9 cellular contexts compared by ENCODE assay signal in the genomic region with DNA sequence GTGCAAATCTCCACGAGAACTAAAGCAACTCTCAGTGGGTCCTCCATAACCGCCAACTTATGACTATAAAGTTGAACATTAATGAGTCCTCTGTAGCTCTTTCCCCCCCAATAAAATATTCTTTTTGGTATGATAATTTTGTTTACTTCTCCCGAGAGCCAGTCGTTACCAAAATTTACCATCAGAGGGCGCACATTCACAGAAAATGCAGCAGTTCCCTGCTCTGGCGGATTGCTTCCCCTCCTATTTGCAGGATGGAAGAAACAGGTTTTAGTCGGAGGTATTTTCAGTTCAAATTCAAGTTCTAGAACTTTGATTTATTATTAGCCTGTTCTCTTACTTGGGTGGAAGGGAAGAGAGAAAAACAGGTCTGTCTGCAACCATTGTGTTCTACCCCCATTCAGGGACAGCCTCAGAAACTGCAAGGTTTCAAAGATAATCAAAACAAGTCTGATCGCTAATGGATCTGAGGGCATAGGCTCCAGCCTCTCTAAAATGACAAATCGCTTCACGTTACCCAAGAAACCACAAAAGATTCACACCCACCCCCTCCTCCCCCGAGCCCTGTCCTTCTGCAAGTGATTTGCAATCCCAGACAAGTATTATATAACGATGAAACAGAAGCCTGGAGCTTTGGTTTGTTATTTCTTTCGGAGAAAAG.
DNase-seq lines count a peak whose midpoint lies in the region; ATAC-seq and TF ChIP-seq lines count a peak whose summit lies in the region.
"Had no signal": no experiment of that assay in that cellular context is flagged by ENCODE, and none has a peak within 500 bp of the region (broad histone marks: within the 10 kb centered on the region; RNA-seq: fewer than 3 reads in every experiment).

No MANE protein-coding gene starts in this region.

- H3K4me3 ChIP-seq in endodermal cell (ENCODE audit: low read length) = no peak overlapping the region
- H3K4me3 ChIP-seq in mucosa of descending colon = no peak overlapping the region
- H3K4me3 ChIP-seq in stomach smooth muscle (ENCODE audit: low read length in 2 of 2) = peak overlapping the region in 1 of 2 donors; percentile 56

- no peak overlapping the region for H3K27ac Mint-ChIP-seq in endodermal cell
- H3K27ac Mint-ChIP-seq: activated naive CD4-positive, alpha-beta T cell treated with anti-CD3 and anti-CD28 coated beads, Interleukin-2, amount 50 U/mL, for 72 hours had no signal

- peak overlapping the region; percentile 6 for H3K4me3 Mint-ChIP-seq in endodermal cell

- no peaks in the 10 kb centered on the region for H3K9me3 Mint-ChIP-seq in endodermal cell
- H3K9me3 Mint-ChIP-seq: activated naive CD4-positive, alpha-beta T cell treated with anti-CD3 and anti-CD28 coated beads, Interleukin-2, amount 50 U/mL, for 72 hours had no signal

- peak; percentile 18 for DNase-seq in DMS 273 treated with DMSO at 0.1 percent for 48 hours (lab: John Stamatoyannopoulos, UW)
- peak; percentile 69 for DNase-seq in NCI-H748 (lab: John Stamatoyannopoulos, UW; ENCODE audit: unreplicated experiment)
- DNase-seq in activated CD8-positive, alpha-beta memory T cell treated with anti-CD3 and anti-CD28 coated beads for 24 hours = peak; percentile 79
- DNase-seq in endodermal cell = peak; percentile 83
- peak in 1 of 3 donors; percentile 73 for DNase-seq in mucosa of descending colon
- no peak for DNase-seq in KG1 (lab: John Stamatoyannopoulos, UW)

- peaks cover 33% of the 10 kb centered on the region for H3K27me3 Mint-ChIP-seq in endodermal cell (ENCODE audit: insufficient read depth)

- H3K4me1 Mint-ChIP-seq in endodermal cell = peaks cover 39% of the 10 kb centered on the region

- H3K27me3 ChIP-seq in endodermal cell (ENCODE audit: control insufficient read depth, insufficient read depth, low read length, poor library complexity, severe bottlenecking) (no peaks in the 10 kb centered on the region), stomach smooth muscle (ENCODE audit: control insufficient read depth in 1 of 2, insufficient read depth in 2 of 2, low read length in 2 of 2) (peaks cover 0 to 14% of the 10 kb centered on the region in 2 donors)

- H3K27ac ChIP-seq in endodermal cell (ENCODE audit: low read depth, low read length) (peak overlapping the region; percentile 32), stomach smooth muscle (ENCODE audit: low read length) (peak overlapping the region; percentile 49)

- H3K9ac ChIP-seq in endodermal cell (ENCODE audit: extremely low read depth, low read length, poor library complexity, severe bottlenecking) (no peak overlapping the region), stomach smooth muscle (ENCODE audit: low read length in 2 of 2) (peak overlapping the region; percentile 13 to 15)

- peak; percentile 56 for ATAC-seq in HG02852 (IDR thresholded peaks at IDR 0.05; ENCODE audit: unreplicated experiment)
- ATAC-seq in mucosa of descending colon = no peak
- ATAC-seq: activated naive CD4-positive, alpha-beta T cell treated with anti-CD3 and anti-CD28 coated beads, Interleukin-2, amount 50 U/mL, for 72 hours had no signal

- H3K4me1 ChIP-seq in endodermal cell (ENCODE audit: control insufficient read depth, insufficient read depth, low read length) = no peaks in the 10 kb centered on the region
- no peaks in the 10 kb centered on the region for H3K4me1 ChIP-seq in mucosa of descending colon (ENCODE audit: low read depth)
- peaks cover 15% of the 10 kb centered on the region for H3K4me1 ChIP-seq in stomach smooth muscle (ENCODE audit: control insufficient read depth, insufficient read depth, low read length)

- H3K9me3 ChIP-seq in endodermal cell (ENCODE audit: control insufficient read depth, low read length) = no peaks in the 10 kb centered on the region
- H3K9me3 ChIP-seq in mucosa of descending colon = no peaks in the 10 kb centered on the region
- no peaks in the 10 kb centered on the region for H3K9me3 ChIP-seq in stomach smooth muscle (ENCODE audit: control insufficient read depth in 2 of 2, low read length in 2 of 2)

- intact Hi-C loops in mucosa of descending colon (cut with DNase I, micrococcal nuclease) = no loop called here

- H3K36me3 Mint-ChIP-seq in endodermal cell (ENCODE audit: low read depth) = no peaks in the 10 kb centered on the region
- H3K36me3 Mint-ChIP-seq: activated naive CD4-positive, alpha-beta T cell treated with anti-CD3 and anti-CD28 coated beads, Interleukin-2, amount 50 U/mL, for 72 hours had no signal

- 0 to 6% methylated on average over 1 to 10 of the region's 13 CpGs for WGBS in endodermal cell (ENCODE audit: insufficient coverage in 1 of 2, insufficient read length in 1 of 2), 2 experiments

- TF ChIP-seq CTCF in endodermal cell (conservative IDR thresholded peaks at IDR 0.05) (peak; percentile 97), mucosa of descending colon (IDR thresholded peaks at IDR 0.05) (peak; percentile 31)

- H3K36me3 ChIP-seq in endodermal cell (ENCODE audit: control insufficient read depth, insufficient read depth, low read length) (no peaks in the 10 kb centered on the region), mucosa of descending colon (ENCODE audit: low read depth) (no peaks in the 10 kb centered on the region), stomach smooth muscle (ENCODE audit: control insufficient read depth in 2 of 2, insufficient read depth in 2 of 2, low read length in 2 of 2) (no peaks in the 10 kb centered on the region)
